Comparison of ENCODE assay signal across 17 cellular contexts in the genomic region with DNA sequence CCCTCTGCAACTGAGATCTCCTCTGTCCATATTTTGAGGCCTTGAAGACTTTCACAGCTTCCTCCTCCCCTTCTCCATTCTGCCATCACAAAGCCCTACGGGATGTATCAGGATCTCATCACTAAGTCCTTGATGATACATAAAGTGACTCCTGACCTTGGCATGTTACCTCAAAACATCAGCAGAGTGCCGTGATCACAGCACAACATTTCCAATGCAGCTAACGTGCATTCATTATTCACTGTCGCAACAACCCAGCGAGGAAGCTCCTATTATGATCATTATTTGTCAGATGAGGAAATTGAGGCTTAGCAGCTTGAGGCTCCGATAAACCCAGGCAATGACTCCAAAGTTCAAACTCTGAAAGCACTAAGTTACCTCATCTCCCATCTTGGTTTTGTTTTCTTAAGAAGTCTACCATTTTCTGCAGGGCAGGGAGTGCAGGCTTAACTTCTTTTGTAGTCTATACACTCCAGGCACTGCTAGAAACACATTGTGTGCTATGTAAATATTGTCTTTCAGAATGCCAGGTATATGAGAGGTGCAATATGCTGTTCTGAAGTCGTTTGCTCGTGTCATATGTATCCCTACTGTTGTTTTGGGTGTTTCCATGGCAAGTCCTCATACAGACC.
"Had no signal": no experiment of that assay in that cellular context is flagged by ENCODE, and none has a peak within 500 bp of the region (broad histone marks: within the 10 kb centered on the region; RNA-seq: fewer than 3 reads in every experiment).

No MANE protein-coding gene starts in this region.

- H3K9me3 Mint-ChIP-seq: activated T-cell treated with anti-CD3 and anti-CD28 coated beads, Interleukin-2, amount 50 U/mL, for 4 hours had no signal

- H3K4me1 ChIP-seq: prostate gland, right atrium auricular region, tibial nerve had no signal

- H3K27me3 ChIP-seq: ascending aorta, right atrium auricular region, tibial nerve had no signal

- H3K4me3 Mint-ChIP-seq: activated T-cell treated with anti-CD3 and anti-CD28 coated beads, Interleukin-2, amount 50 U/mL, for 4 hours; naive thymus-derived CD4-positive, alpha-beta T cell had no signal

- H3K27me3 Mint-ChIP-seq: naive thymus-derived CD4-positive, alpha-beta T cell had no signal

- FAIRE-seq: endothelial cell of umbilical vein, urothelium cell line had no signal

- DNase-seq: activated CD4-positive, alpha-beta T cell treated with anti-CD3 and anti-CD28 coated beads, Interleukin-2, amount 50 U/mL, for 1 hour; activated CD8-positive, alpha-beta memory T cell treated with anti-CD3 and anti-CD28 coated beads, Interleukin-2, amount 50 U/mL, for 4 hours; activated effector memory CD4-positive, alpha-beta T cell treated with Interleukin-2 at 50 U/mL for 16 hours; activated naive CD4-positive, alpha-beta T cell treated with anti-CD3 and anti-CD28 coated beads, Interleukin-2, amount 50 U/mL, for 16 hours; activated T-cell treated with anti-CD3 and anti-CD28 coated beads, Interleukin-2, amount 50 U/mL, for 4 hours; effector CD4-positive, alpha-beta T cell; naive thymus-derived CD4-positive, alpha-beta T cell; stimulated activated CD4-positive, alpha-beta T cell treated with anti-CD3 and anti-CD28 coated beads, Interleukin-2, amount 100 ng/mL, for 24 hours; stimulated activated naive CD8-positive, alpha-beta T cell treated with anti-CD3 and anti-CD28 coated beads, Interleukin-15, Interleukin-2, amounts not matched to agents 100 U/mL and 50 U/mL, for 24 hours; substantia nigra; T-helper 9 cell had no signal

- H3K36me3 ChIP-seq: prostate gland, right atrium auricular region had no signal

- H3K27ac ChIP-seq: prostate gland, right atrium auricular region, tibial nerve had no signal

- H3K9me3 ChIP-seq: ascending aorta, prostate gland, right atrium auricular region, tibial nerve had no signal

- H3K4me3 ChIP-seq: ascending aorta, prostate gland, right atrium auricular region, tibial nerve had no signal
